In the genomic region with DNA sequence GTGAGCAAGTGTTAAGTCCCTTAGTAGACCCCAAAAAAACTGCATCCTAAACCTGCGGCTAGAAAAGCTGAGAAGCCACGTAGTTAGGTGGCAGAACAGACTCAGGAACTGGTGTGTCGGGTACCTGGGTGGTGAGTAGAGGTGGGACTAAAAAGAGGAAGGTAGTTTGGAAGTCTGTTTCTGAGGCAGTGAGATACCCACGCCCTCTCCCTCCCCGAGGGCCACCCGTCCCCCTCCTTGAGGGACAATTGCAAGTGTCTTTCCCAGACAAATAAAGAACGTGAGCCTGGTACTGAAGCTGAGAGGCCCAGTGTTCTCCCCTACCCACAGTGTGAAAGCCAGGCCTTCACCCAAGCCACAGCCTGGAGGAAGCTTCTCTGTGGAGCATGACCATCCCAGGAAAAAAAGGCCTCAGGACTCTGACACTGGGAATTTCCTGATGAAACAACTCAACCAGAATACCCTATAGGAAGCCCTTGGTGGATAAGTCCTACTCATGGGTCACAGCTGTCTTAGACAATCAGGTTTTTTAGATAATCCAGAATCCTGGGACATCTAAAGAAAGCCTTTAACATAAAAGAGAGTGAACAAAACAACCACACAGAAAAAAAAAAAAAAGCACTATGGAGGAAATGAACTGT, we compare ENCODE assay signal across 10 cellular contexts. TPM values are rescaled to one million over a fixed set of nuclear protein-coding genes. Genes with fewer than 3 reads are reported as not detected.
DNase-seq lines count a peak whose midpoint lies in the region; ATAC-seq, FAIRE-seq and TF ChIP-seq lines count a peak whose summit lies in the region.
"Had no signal": no experiment of that assay in that cellular context is flagged by ENCODE, and none has a peak within 500 bp of the region (broad histone marks: within the 10 kb centered on the region; RNA-seq: fewer than 3 reads in every experiment).

No MANE protein-coding gene starts in this region.

- 70% methylated on average over 4 of the region's 7 CpGs; no CpG with 5 or more reads in 1 of the 2 experiments for WGBS in H1 (ENCODE audit: extremely low coverage in 1 of 2, insufficient coverage in 1 of 2, insufficient read length in 1 of 2, insufficient replicate concordance in 2 of 2, low coverage in 1 of 2, low lambda C conversion rate in 2 of 2, missing lambda C conversion rate in 1 of 2), 2 experiments

- no peak overlapping the region for H2BK15ac ChIP-seq in H1 (ENCODE audit: low read length)

- peaks cover 7 to 33% (median 24%) of the 10 kb centered on the region in 10 experiments for H3K4me1 ChIP-seq in BLaER1 treated with 17β-estradiol and CSF1 and Interleukin-3, amounts not matched to agents 10 nM and 100 nM
- H3K4me1 ChIP-seq in H1 (replicated peaks in 1 of 4; ENCODE audit: control insufficient read depth in 3 of 4, insufficient read depth in 4 of 4, low read length in 3 of 4), result no peaks in the 10 kb centered on the region

- H2BK120ac ChIP-seq in H1 (replicated peaks; ENCODE audit: low read depth, low read length), result no peak overlapping the region

- H3K36me3 ChIP-seq in BLaER1 treated with 17β-estradiol and CSF1 and Interleukin-3, amounts not matched to agents 10 nM and 100 nM, result no peaks in the 10 kb centered on the region
- H3K36me3 ChIP-seq in H1 (ENCODE audit: control insufficient read depth in 2 of 4, insufficient read depth in 4 of 4, low read length in 3 of 4), result no peaks in the 10 kb centered on the region

- no peak overlapping the region for H3K4ac ChIP-seq in H1 (replicated peaks; ENCODE audit: insufficient read length, low read depth, low read length)

- no peak overlapping the region for H3K18ac ChIP-seq in H1 (ENCODE audit: extremely low read depth, low read length)

- no peak overlapping the region for H3K27ac ChIP-seq in BLaER1 treated with 17β-estradiol and CSF1 and Interleukin-3, amounts not matched to agents 10 nM and 100 nM
- H3K27ac ChIP-seq in H1 (ENCODE audit: low read depth, low read length), result no peak overlapping the region

- H3K23ac ChIP-seq in H1 (ENCODE audit: insufficient read length), result no peak overlapping the region

- H2AFZ ChIP-seq in H1 (ENCODE audit: low read length), result peak overlapping the region; percentile 82; the same call in 1 of the 2 replicates

- POLR2A ChIA-PET in H1 (lab: Charles Lee; ENCODE audit: partially characterized antibody), result interaction anchor here (0.9 to 1.0 kb wide), 2 partner anchors 25 to 30 kb away, joined by 3 to 5 read pairs; partner anchors contain the start of gene RPS14

- DNase-seq in H1 (ENCODE audit: low read depth in 1 of 2, low spot score in 2 of 2), result no peak
- no peak for DNase-seq in cerebellar nuclear complex (lab: John Stamatoyannopoulos, UW)
- DNase-seq in retina, result no peak
- DNase-seq in activated effector memory CD4-positive, alpha-beta T cell treated with Interleukin-2 at 50 U/mL for 16 hours, result no peak
- DNase-seq in NCI-H187 treated with DMSO at 0.1 percent for 48 hours (lab: John Stamatoyannopoulos, UW), result no peak
- DNase-seq: NCI-H446 treated with DMSO at 0.1 percent for 48 hours, small intestine had no signal

- no peak overlapping the region for H3K4me3 ChIP-seq in BLaER1 treated with 17β-estradiol and CSF1 and Interleukin-3, amounts not matched to agents 10 nM and 100 nM
- H3K4me3 ChIP-seq in H1 (ENCODE audit: extremely low read depth in 1 of 4, insufficient read depth in 2 of 4, low read depth in 3 of 4, low read length in 4 of 4), result no peak overlapping the region

- no peaks in the 10 kb centered on the region for H4K20me1 ChIP-seq in BLaER1 treated with 17β-estradiol and CSF1 and Interleukin-3, amounts not matched to agents 10 nM and 100 nM
- H4K20me1 ChIP-seq in H1 (replicated peaks in 1 of 2; ENCODE audit: control insufficient read depth in 1 of 2, insufficient read depth in 2 of 2, low read length in 2 of 2), result no peaks in the 10 kb centered on the region

- H3K27me3 ChIP-seq in BLaER1 treated with 17β-estradiol and CSF1 and Interleukin-3, amounts not matched to agents 10 nM and 100 nM, result no peaks in the 10 kb centered on the region
- no peaks in the 10 kb centered on the region; a peak in 1 of 7 replicates for H3K27me3 ChIP-seq in H1 (replicated peaks in 1 of 4; ENCODE audit: control insufficient read depth in 3 of 4, extremely low read depth in 1 of 4, insufficient read depth in 3 of 4, low read length in 3 of 4)

- no peak overlapping the region for H4K5ac ChIP-seq in H1 (ENCODE audit: insufficient read length, low read depth, low read length)

- H4K91ac ChIP-seq in H1 (replicated peaks; ENCODE audit: insufficient read length, low read length), result no peak overlapping the region

- no peak overlapping the region for H3K14ac ChIP-seq in H1 (ENCODE audit: insufficient read length)

- no peaks in the 10 kb centered on the region for H3K79me2 ChIP-seq in H1 (ENCODE audit: control insufficient read depth in 1 of 2, insufficient read depth in 2 of 2, low read length in 2 of 2)

- H3K4me2 ChIP-seq in BLaER1 treated with 17β-estradiol and CSF1 and Interleukin-3, amounts not matched to agents 10 nM and 100 nM, result peak overlapping the region; percentile 6 to 69 (median 52); a peak in 20 of 22 replicates
- no peak overlapping the region for H3K4me2 ChIP-seq in H1 (ENCODE audit: insufficient read depth in 1 of 2, low read depth in 2 of 2, low read length in 2 of 2)

- CTCF ChIA-PET in H1 (lab: Charles Lee; ENCODE audit: partially characterized antibody), result interaction anchor here (0.6 to 8.2 kb wide), 8 partner anchors 9 to 152 kb away, joined by 3 to 77 read pairs (median 4); no protein-coding TSS in a partner anchor

- no peaks in the 10 kb centered on the region for H3K79me1 ChIP-seq in H1 (ENCODE audit: low read depth, low read length)

- no peak overlapping the region for H2AK5ac ChIP-seq in H1 (ENCODE audit: low read depth, low read length)

- no peak for TF ChIP-seq POLR2A in H1 (IDR thresholded peaks at IDR 0.05; ENCODE audit: control extremely low read depth in 1 of 2, low read depth in 2 of 2, low read length in 2 of 2)

- TF ChIP-seq EP300 in H1 (IDR thresholded peaks at IDR 0.05; ENCODE audit: borderline replicate concordance in 1 of 2, low read depth in 2 of 2, low read length in 2 of 2), result no peak

- no peak overlapping the region for H4K8ac ChIP-seq in H1 (ENCODE audit: extremely low read depth, insufficient read depth, low read length)

- no peaks in the 10 kb centered on the region for H3K23me2 ChIP-seq in H1 (ENCODE audit: low read depth, low read length)

- FAIRE-seq in H1 (lab: Jason Lieb, UNC), result no peak
- FAIRE-seq: small intestine had no signal

- no peak overlapping the region for H2BK5ac ChIP-seq in H1 (ENCODE audit: low read depth, low read length)

- no peak overlapping the region for H3K56ac ChIP-seq in H1 (replicated peaks; ENCODE audit: insufficient read length, low read depth, low read length)

- H3K9ac ChIP-seq in BLaER1 treated with 17β-estradiol and CSF1 and Interleukin-3, amounts not matched to agents 10 nM and 100 nM, result peak overlapping the region in 1 of 11 experiments; percentile 19; a peak in 1 of 22 replicates
- H3K9ac ChIP-seq in H1 (replicated peaks in 1 of 4; ENCODE audit: extremely low read depth in 1 of 4, low read depth in 3 of 4, low read length in 3 of 4), result no peak overlapping the region

- no peak for TF ChIP-seq CTCF in H1 (IDR thresholded peaks at IDR 0.05; ENCODE audit: control extremely low read depth in 1 of 3, insufficient read depth in 1 of 3, low read depth in 1 of 3, low read length in 3 of 3)

- H2BK12ac ChIP-seq in H1 (ENCODE audit: low read depth, low read length), result no peak overlapping the region

- no peak for TF ChIP-seq RAD21 in H1 (IDR thresholded peaks at IDR 0.05 in 1 of 2, conservative IDR thresholded peaks at IDR 0.05 in 1 of 2; ENCODE audit: low read depth in 2 of 2, low read length in 2 of 2)

- no peaks in the 10 kb centered on the region for H3K9me3 ChIP-seq in BLaER1 treated with 17β-estradiol and CSF1 and Interleukin-3, amounts not matched to agents 10 nM and 100 nM (replicated peaks in 1 of 11)
- no peaks in the 10 kb centered on the region for H3K9me3 ChIP-seq in H1 (ENCODE audit: insufficient read depth in 2 of 2, low read depth in 1 of 2, low read length in 1 of 2)

- no peak overlapping the region for H2BK20ac ChIP-seq in H1 (ENCODE audit: low read length)

- ATAC-seq in GM19463 (IDR thresholded peaks at IDR 0.05; ENCODE audit: unreplicated experiment) (peak; percentile 85), HG03460 (IDR thresholded peaks at IDR 0.05; ENCODE audit: unreplicated experiment) (peak; percentile 65)

TF ChIP-seq in H1, 55 proteins besides CTCF, POLR2A, EP300 and RAD21:
- no peak for TF ChIP-seq CHD2 (IDR thresholded peaks at IDR 0.05; ENCODE audit: low read length)

RNA-seq across cellular contexts. Expression of gene CD74, which starts 7.0 kb away (rescaled TPM):
- total RNA-seq in H1 (2021; fragmentation: NEBNext Ultra II Directional; extraction: Animal tissue kit (Norgen Biotek cat#: 25700)), result 45.9 and 48.6 TPM in 2 replicates
- polyA plus RNA-seq in H1 (2011; rRNA removed), result 61.0 and 61.8 TPM in 2 replicates
- polyA plus RNA-seq in H1 (2011; cell fraction: cytosol; rRNA removed), result 32.2 TPM
- polyA plus RNA-seq in H1 (2011; cell fraction: nucleus; rRNA removed), result 47.9 TPM
- 52.7 to 98.5 TPM (median 93.0 TPM) in 4 replicates for polyA plus RNA-seq in H1 (2012, experiment 1 of 2)
- 84.1 TPM for polyA plus RNA-seq in H1 (2012, experiment 2 of 2)
- 152 TPM for polyA plus RNA-seq in H1 (2013, experiment 1 of 2)
- polyA plus RNA-seq in H1 (2013, experiment 2 of 2), result 192 TPM
- polyA minus RNA-seq in H1 (2011; rRNA and poly(A)+ RNA removed), result 25.9 and 26.9 TPM in 2 replicates
- polyA minus RNA-seq in H1 (2011; cell fraction: cytosol; rRNA and poly(A)+ RNA removed), result 37.9 TPM
- 26.2 TPM for polyA minus RNA-seq in H1 (2011; cell fraction: nucleus; rRNA and poly(A)+ RNA removed)

RNA-seq across cellular contexts. Expression of gene RPS14, which starts 29.8 kb away (rescaled TPM):
- total RNA-seq in H1 (2021; fragmentation: NEBNext Ultra II Directional; extraction: Animal tissue kit (Norgen Biotek cat#: 25700)), result 2,548 and 2,599 TPM in 2 replicates
- 5,579 and 6,423 TPM in 2 replicates for polyA plus RNA-seq in H1 (2011; rRNA removed)
- 6,153 TPM for polyA plus RNA-seq in H1 (2011; cell fraction: cytosol; rRNA removed)
- 2,076 TPM for polyA plus RNA-seq in H1 (2011; cell fraction: nucleus; rRNA removed)
- polyA plus RNA-seq in H1 (2012, experiment 1 of 2), result 3,315 to 4,827 TPM (median 4,072 TPM) in 4 replicates
- polyA plus RNA-seq in H1 (2012, experiment 2 of 2), result 7,349 TPM
- 3,849 TPM for polyA plus RNA-seq in H1 (2013, experiment 1 of 2)
- polyA plus RNA-seq in H1 (2013, experiment 2 of 2), result 4,074 TPM
- 913 and 940 TPM in 2 replicates for polyA minus RNA-seq in H1 (2011; rRNA and poly(A)+ RNA removed)
- 455 TPM for polyA minus RNA-seq in H1 (2011; cell fraction: cytosol; rRNA and poly(A)+ RNA removed)
- 375 TPM for polyA minus RNA-seq in H1 (2011; cell fraction: nucleus; rRNA and poly(A)+ RNA removed)

Comparison
In these comparisons a context has a peak if more than half of its experiments do, and no peak if none do; other contexts are left out.
1. H3K4me2 ChIP-seq: peak in BLaER1 treated with 17β-estradiol and CSF1 and Interleukin-3, amounts not matched to agents 10 nM and 100 nM (11 of 11); none in H1 (0 of 2).